Comparison of ENCODE assay signal across 11 cellular contexts in the genomic region with DNA sequence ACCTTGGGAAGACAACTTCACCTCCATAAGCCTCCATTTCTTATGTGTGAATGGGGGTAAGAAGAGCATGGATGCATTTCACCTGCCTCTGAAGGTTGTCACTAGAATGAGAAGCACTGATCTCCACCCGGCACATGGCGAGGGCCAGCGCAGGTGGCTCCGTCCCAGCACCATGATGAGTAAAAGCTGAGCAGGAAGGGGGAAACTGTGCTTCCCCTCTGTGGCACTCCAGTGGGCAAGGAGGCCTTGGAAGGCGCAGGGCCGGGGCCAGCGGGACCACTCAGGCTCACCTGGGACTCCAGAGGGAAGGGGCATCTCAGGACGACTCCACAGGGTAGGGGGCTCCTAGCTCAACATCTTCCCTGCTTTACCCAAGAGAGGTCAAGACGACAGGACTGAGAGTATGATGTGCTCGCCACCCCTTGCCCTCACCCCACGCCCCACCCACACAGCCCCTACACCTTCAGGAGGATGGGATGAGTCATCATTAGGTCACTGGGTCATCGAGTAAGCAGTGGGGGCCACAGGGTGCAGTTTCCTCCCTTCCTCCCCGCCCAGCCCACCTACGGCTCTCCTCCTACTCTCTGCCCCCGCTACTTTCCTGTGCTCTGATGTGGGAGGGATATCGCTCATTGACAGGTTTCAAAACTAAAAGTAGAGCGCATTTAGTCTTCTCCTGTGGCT.
DNase-seq lines count a peak whose midpoint lies in the region; ATAC-seq, FAIRE-seq and TF ChIP-seq lines count a peak whose summit lies in the region.
"Had no signal": no experiment of that assay in that cellular context is flagged by ENCODE, and none has a peak within 500 bp of the region (broad histone marks: within the 10 kb centered on the region; RNA-seq: fewer than 3 reads in every experiment).

No MANE protein-coding gene starts in this region.

- H3K36me3 ChIP-seq in H1 (ENCODE audit: control insufficient read depth in 2 of 4, insufficient read depth in 4 of 4, low read length in 3 of 4) (no peaks in the 10 kb centered on the region), PC-3 (ENCODE audit: low read depth, low read length) (no peaks in the 10 kb centered on the region)
- H3K36me3 ChIP-seq: neutrophil had no signal

- no TSS peak for BruUV-seq in PC-3 (replicated peaks; lab: Mats Ljungman, UMichigan)

- H3K4ac ChIP-seq in H1 (replicated peaks; ENCODE audit: insufficient read length, low read depth, low read length): no peak overlapping the region

- H3K9me3 ChIP-seq in H1 (ENCODE audit: insufficient read depth in 2 of 2, low read depth in 1 of 2, low read length in 1 of 2): no peaks in the 10 kb centered on the region
- H3K9me3 ChIP-seq in PC-3 (ENCODE audit: low read length): no peaks in the 10 kb centered on the region
- H3K9me3 ChIP-seq: neutrophil had no signal

- H3K4me1 ChIP-seq in H1 (replicated peaks in 1 of 4; ENCODE audit: control insufficient read depth in 3 of 4, insufficient read depth in 4 of 4, low read length in 3 of 4) (peaks cover 0 to 3% (median 0%) of the 10 kb centered on the region in 4 experiments; a peak in 2 of 7 replicates), PC-3 (ENCODE audit: insufficient read depth, low read length) (peaks cover 27% of the 10 kb centered on the region)

- no peak overlapping the region for H3K56ac ChIP-seq in H1 (replicated peaks; ENCODE audit: insufficient read length, low read depth, low read length)

- 84% methylated on average over 15 of the region's 17 CpGs; no CpG with 5 or more reads in 1 of the 2 experiments for WGBS in H1 (ENCODE audit: extremely low coverage in 1 of 2, insufficient coverage in 1 of 2, insufficient read length in 1 of 2, insufficient replicate concordance in 2 of 2, low coverage in 1 of 2, low lambda C conversion rate in 2 of 2, missing lambda C conversion rate in 1 of 2), 2 experiments

- no peak overlapping the region for H2AK5ac ChIP-seq in H1 (ENCODE audit: low read depth, low read length)

- intact Hi-C loops in activated CD4-positive, alpha-beta memory T cell treated with anti-CD3 and anti-CD28 coated beads for 36 hours (cut with micrococcal nuclease): loop anchor here (1.0 to 10.0 kb wide), 9 partner anchors 15 to 292 kb away; no protein-coding TSS in a partner anchor
- intact Hi-C loops in PC-3 (cut with micrococcal nuclease): no loop called here

- no peaks in the 10 kb centered on the region for H3K23me2 ChIP-seq in H1 (ENCODE audit: low read depth, low read length)

- H3K36me3 Mint-ChIP-seq in activated CD4-positive, alpha-beta memory T cell treated with anti-CD3 and anti-CD28 coated beads for 36 hours: peaks cover 2% of the 10 kb centered on the region

- H4K20me1 ChIP-seq in H1 (replicated peaks in 1 of 2; ENCODE audit: control insufficient read depth in 1 of 2, insufficient read depth in 2 of 2, low read length in 2 of 2) (no peaks in the 10 kb centered on the region), PC-3 (ENCODE audit: low read length) (no peaks in the 10 kb centered on the region)

- no peaks in the 10 kb centered on the region for H3F3A ChIP-seq in PC-3 (ENCODE audit: low read length, unreplicated experiment)

- H3K4me3 ChIP-seq in H1 (ENCODE audit: extremely low read depth in 1 of 4, insufficient read depth in 2 of 4, low read depth in 3 of 4, low read length in 4 of 4) (no peak overlapping the region), PC-3 (ENCODE audit: low read length) (no peak overlapping the region)

- H3K79me2 ChIP-seq in H1 (ENCODE audit: control insufficient read depth in 1 of 2, insufficient read depth in 2 of 2, low read length in 2 of 2) (no peaks in the 10 kb centered on the region), PC-3 (ENCODE audit: low read length) (no peaks in the 10 kb centered on the region)

- no peaks in the 10 kb centered on the region for H3K27me3 Mint-ChIP-seq in activated CD4-positive, alpha-beta memory T cell treated with anti-CD3 and anti-CD28 coated beads for 36 hours

- H4K91ac ChIP-seq in H1 (replicated peaks; ENCODE audit: insufficient read length, low read length): no peak overlapping the region

- H4K8ac ChIP-seq in H1 (ENCODE audit: extremely low read depth, insufficient read depth, low read length): peak overlapping the region; percentile 7; the same call in 1 of the 2 replicates

- H2BK15ac ChIP-seq in H1 (ENCODE audit: low read length): no peak overlapping the region

- H3K79me1 ChIP-seq in H1 (ENCODE audit: low read depth, low read length): no peaks in the 10 kb centered on the region

- no peak overlapping the region for H4K5ac ChIP-seq in H1 (ENCODE audit: insufficient read length, low read depth, low read length)

- TF ChIP-seq EP300 in H1 (IDR thresholded peaks at IDR 0.05; ENCODE audit: borderline replicate concordance in 1 of 2, low read depth in 2 of 2, low read length in 2 of 2): no peak

- peak overlapping the region; percentile 65 for H3K4me3 Mint-ChIP-seq in activated CD4-positive, alpha-beta memory T cell treated with anti-CD3 and anti-CD28 coated beads for 36 hours

- no peak overlapping the region for H3K18ac ChIP-seq in H1 (ENCODE audit: extremely low read depth, low read length)

- H3K9ac ChIP-seq in H1 (replicated peaks in 1 of 4; ENCODE audit: extremely low read depth in 1 of 4, low read depth in 3 of 4, low read length in 3 of 4) (no peak overlapping the region), PC-3 (ENCODE audit: low read length) (no peak overlapping the region)

- H2BK12ac ChIP-seq in H1 (ENCODE audit: low read depth, low read length): no peak overlapping the region

- H2AFZ ChIP-seq in H1 (ENCODE audit: low read length): no peak overlapping the region
- H2AFZ ChIP-seq in PC-3 (ENCODE audit: low read length): no peak overlapping the region

- peak overlapping the region; percentile 89 for H3K27ac Mint-ChIP-seq in activated CD4-positive, alpha-beta memory T cell treated with anti-CD3 and anti-CD28 coated beads for 36 hours

- POLR2A ChIA-PET in activated CD4-positive, alpha-beta memory T cell treated with anti-CD3 and anti-CD28 coated beads for 36 hours (lab: Charles Lee): interaction anchor here (1.3 to 1.7 kb wide), 2 partner anchors 15 to 25 kb away, joined by 3 to 5 read pairs; no protein-coding TSS in a partner anchor
- POLR2A ChIA-PET in H1 (lab: Charles Lee; ENCODE audit: partially characterized antibody) (no interaction called here), PC-3 (lab: Charles Lee; ENCODE audit: unreplicated experiment) (no interaction called here)

- peak; percentile 92 for DNase-seq in NK-92 treated with Interleukin-12 subunit alpha and Interleukin-12 subunit beta, amount 100 ng/mL, for 24 hours (lab: John Stamatoyannopoulos, UW)
- DNase-seq in NK-92 (lab: John Stamatoyannopoulos, UW; ENCODE audit: unreplicated experiment): no peak
- DNase-seq in activated CD4-positive, alpha-beta memory T cell treated with anti-CD3 and anti-CD28 coated beads for 36 hours: peak; percentile 81
- DNase-seq in H1 (ENCODE audit: low read depth in 1 of 2, low spot score in 2 of 2): no peak
- DNase-seq in stimulated activated naive CD8-positive, alpha-beta T cell treated with anti-CD3 and anti-CD28 coated beads, Interleukin-15, Interleukin-2, amounts not matched to agents 100 U/mL and 50 U/mL, for 24 hours: peak; percentile 78
- DNase-seq in PC-3: no peak
- DNase-seq in frontal cortex (ENCODE audit: low spot score in 2 of 2): no peak
- DNase-seq: NCI-H774 had no signal

- H3K27ac ChIP-seq in H1 (ENCODE audit: low read depth, low read length): no peak overlapping the region
- H3K27ac ChIP-seq in PC-3 (ENCODE audit: low read length): no peak overlapping the region
- H3K27ac ChIP-seq: neutrophil had no signal

- no peaks in the 10 kb centered on the region for H3K9me2 ChIP-seq in PC-3 (replicated peaks; ENCODE audit: low read length)

- no peaks in the 10 kb centered on the region for H3K9me3 Mint-ChIP-seq in activated CD4-positive, alpha-beta memory T cell treated with anti-CD3 and anti-CD28 coated beads for 36 hours

- TF ChIP-seq POLR2A in H1 (IDR thresholded peaks at IDR 0.05; ENCODE audit: control extremely low read depth in 1 of 2, low read depth in 2 of 2, low read length in 2 of 2): no peak

- peak; percentile 54 for ATAC-seq in stimulated activated naive CD8-positive, alpha-beta T cell treated with anti-CD3 and anti-CD28 coated beads, Interleukin-15, Interleukin-2, amounts not matched to agents 100 U/mL and 50 U/mL, for 24 hours
- ATAC-seq in PC-3 (no peak), HG03108 (IDR thresholded peaks at IDR 0.05; ENCODE audit: unreplicated experiment) (no peak)

- TF ChIP-seq CTCF in H1 (IDR thresholded peaks at IDR 0.05; ENCODE audit: control extremely low read depth in 1 of 3, insufficient read depth in 1 of 3, low read depth in 1 of 3, low read length in 3 of 3) (no peak), PC-3 (conservative IDR thresholded peaks at IDR 0.05; ENCODE audit: low read depth, low read length) (no peak)

- H3K4me2 ChIP-seq in H1 (ENCODE audit: insufficient read depth in 1 of 2, low read depth in 2 of 2, low read length in 2 of 2): no peak overlapping the region
- H3K4me2 ChIP-seq in PC-3 (ENCODE audit: low read length): no peak overlapping the region

- no peak overlapping the region for H2BK20ac ChIP-seq in H1 (ENCODE audit: low read length)

- CTCF ChIA-PET in activated CD4-positive, alpha-beta memory T cell treated with anti-CD3 and anti-CD28 coated beads for 36 hours (lab: Charles Lee): interaction anchor here (0.8 kb wide), 1 partner anchor 68 kb away, joined by 5 read pairs; no protein-coding TSS in a partner anchor
- CTCF ChIA-PET in H1 (lab: Charles Lee; ENCODE audit: partially characterized antibody): no interaction called here
- CTCF ChIA-PET in PC-3 (lab: Charles Lee): no interaction called here

- H2BK120ac ChIP-seq in H1 (replicated peaks; ENCODE audit: low read depth, low read length): no peak overlapping the region

- no peak for TF ChIP-seq RAD21 in H1 (IDR thresholded peaks at IDR 0.05 in 1 of 2, conservative IDR thresholded peaks at IDR 0.05 in 1 of 2; ENCODE audit: low read depth in 2 of 2, low read length in 2 of 2)

- no peak overlapping the region for H2BK5ac ChIP-seq in H1 (ENCODE audit: low read depth, low read length)

- no peak overlapping the region for H3K23ac ChIP-seq in H1 (ENCODE audit: insufficient read length)

- peaks cover 92% of the 10 kb centered on the region for H3K4me1 Mint-ChIP-seq in activated CD4-positive, alpha-beta memory T cell treated with anti-CD3 and anti-CD28 coated beads for 36 hours (ENCODE audit: low read depth)

- H3K14ac ChIP-seq in H1 (ENCODE audit: insufficient read length): no peak overlapping the region

- H3K27me3 ChIP-seq in H1 (replicated peaks in 1 of 4; ENCODE audit: control insufficient read depth in 3 of 4, extremely low read depth in 1 of 4, insufficient read depth in 3 of 4, low read length in 3 of 4) (no peaks in the 10 kb centered on the region), PC-3 (ENCODE audit: low read length) (no peaks in the 10 kb centered on the region)
- H3K27me3 ChIP-seq: neutrophil had no signal

- FAIRE-seq in H1 (lab: Jason Lieb, UNC) (no peak), frontal cortex (lab: Jason Lieb, UNC) (no peak)
- FAIRE-seq: A204.1 had no signal

TF ChIP-seq in H1, 55 proteins besides CTCF, POLR2A, EP300 and RAD21 (continues in another document):
- TF ChIP-seq RNF2 (IDR thresholded peaks at IDR 0.05; ENCODE audit: borderline replicate concordance, low read depth, low read length, missing control alignments, poor library complexity, severe bottlenecking) (no peak), NANOG (IDR thresholded peaks at IDR 0.05; ENCODE audit: insufficient read depth, low read depth, low read length, poor library complexity, severe bottlenecking) (no peak)

Comparison
In these comparisons a context has a peak if more than half of its experiments do, and no peak if none do; other contexts are left out.
1. DNase-seq: peak in NK-92 treated with Interleukin-12 subunit alpha and Interleukin-12 subunit beta, amount 100 ng/mL, for 24 hours (single experiment), activated CD4-positive, alpha-beta memory T cell treated with anti-CD3 and anti-CD28 coated beads for 36 hours (single experiment) and stimulated activated naive CD8-positive, alpha-beta T cell treated with anti-CD3 and anti-CD28 coated beads, Interleukin-15, Interleukin-2, amounts not matched to agents 100 U/mL and 50 U/mL, for 24 hours (single experiment); none in NK-92 (single experiment), H1 (0 of 2), PC-3 (single experiment) and frontal cortex (0 of 2).